Comparison of ENCODE assay signal across 10 cellular contexts in the genomic region with DNA sequence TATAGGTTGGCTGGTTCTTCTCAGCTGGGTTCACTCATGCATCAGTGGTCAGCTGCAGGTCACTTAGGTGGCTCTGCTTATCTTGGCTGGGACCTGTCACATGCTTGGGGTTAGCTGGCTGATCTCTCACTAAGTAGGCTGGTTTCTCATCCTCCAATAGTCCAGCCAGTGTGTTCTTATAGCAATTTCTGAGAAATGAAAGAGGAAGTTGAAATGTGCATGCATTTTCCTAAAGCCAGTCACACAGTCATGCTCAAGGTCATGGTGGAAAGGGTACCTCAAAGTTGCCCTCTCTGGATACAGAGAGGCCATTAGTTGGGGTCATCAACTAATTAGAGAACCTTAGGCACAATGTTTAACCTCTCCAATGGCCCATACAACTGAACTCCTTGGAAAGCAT.
DNase-seq lines count a peak whose midpoint lies in the region; ATAC-seq and TF ChIP-seq lines count a peak whose summit lies in the region.
"Had no signal": no experiment of that assay in that cellular context is flagged by ENCODE, and none has a peak within 500 bp of the region (broad histone marks: within the 10 kb centered on the region; RNA-seq: fewer than 3 reads in every experiment).

No MANE protein-coding gene starts in this region.

- H3K4me3 ChIP-seq in left lung (no peak overlapping the region), GM23248 (no peak overlapping the region)
- H3K4me3 ChIP-seq: cardiac muscle cell had no signal

- H3K9me3 ChIP-seq in left lung (no peaks in the 10 kb centered on the region), GM23248 (ENCODE audit: low read depth) (no peaks in the 10 kb centered on the region)

- in situ Hi-C loops in GM23248 (cut with MboI), result no loop called here

- H3K27me3 ChIP-seq in left lung (peaks cover 0 to 8% of the 10 kb centered on the region in 2 donors), GM23248 (replicated peaks; ENCODE audit: insufficient read depth) (no peaks in the 10 kb centered on the region)
- H3K27me3 ChIP-seq: cardiac muscle cell had no signal

- DNase-seq in left lung (no peak), NCI-H2081 treated with DMSO at 0.1 percent for 48 hours (lab: John Stamatoyannopoulos, UW) (no peak), GM23248 (no peak), NCI-H774 (lab: John Stamatoyannopoulos, UW) (no peak)
- no peak for DNase-seq in effector CD8-positive, alpha-beta T cell (lab: John Stamatoyannopoulos, UW)
- DNase-seq: DND-41 had no signal

- H3K36me3 ChIP-seq in left lung (no peaks in the 10 kb centered on the region), GM23248 (ENCODE audit: low read depth) (no peaks in the 10 kb centered on the region)
- H3K36me3 ChIP-seq: cardiac muscle cell had no signal

- no peaks in the 10 kb centered on the region for H4K20me1 ChIP-seq in GM23248 (ENCODE audit: insufficient read depth)

- intact Hi-C loops in left lung (cut with DNase I), result no loop called here

- H3K9ac ChIP-seq in GM23248, result no peak overlapping the region

- ATAC-seq in GM18870 (IDR thresholded peaks at IDR 0.05; ENCODE audit: unreplicated experiment) (peak; percentile 81), HG02571 (IDR thresholded peaks at IDR 0.05; ENCODE audit: unreplicated experiment) (peak; percentile 71), HG03469 (IDR thresholded peaks at IDR 0.05; ENCODE audit: unreplicated experiment) (peak; percentile 69), left lung (peak; percentile 56)

- H3K4me1 ChIP-seq in left lung (peaks cover 0 to 4% of the 10 kb centered on the region in 2 donors), GM23248 (ENCODE audit: insufficient read depth) (peaks cover 9% of the 10 kb centered on the region)

- no peak for TF ChIP-seq CTCF in left lung (IDR thresholded peaks at IDR 0.05)

- no peaks in the 10 kb centered on the region for H3K9me2 ChIP-seq in GM23248 (ENCODE audit: insufficient read depth)

- peaks cover 5% of the 10 kb centered on the region; the same call in 1 of the 2 replicates for H3K79me2 ChIP-seq in GM23248 (ENCODE audit: insufficient read depth)

- no peak overlapping the region for H3K27ac ChIP-seq in left lung
- no peak overlapping the region for H3K27ac ChIP-seq in GM23248
- H3K27ac ChIP-seq: cardiac muscle cell had no signal

- no peak overlapping the region for H3K4me2 ChIP-seq in GM23248 (ENCODE audit: unreplicated experiment)

- H2AFZ ChIP-seq in GM23248, result no peak overlapping the region

- peaks cover 6% of the 10 kb centered on the region; the same call in 1 of the 2 replicates for H3F3A ChIP-seq in GM23248 (ENCODE audit: insufficient read depth)
